ENCODE assay signal across 30 cellular contexts in the genomic region with DNA sequence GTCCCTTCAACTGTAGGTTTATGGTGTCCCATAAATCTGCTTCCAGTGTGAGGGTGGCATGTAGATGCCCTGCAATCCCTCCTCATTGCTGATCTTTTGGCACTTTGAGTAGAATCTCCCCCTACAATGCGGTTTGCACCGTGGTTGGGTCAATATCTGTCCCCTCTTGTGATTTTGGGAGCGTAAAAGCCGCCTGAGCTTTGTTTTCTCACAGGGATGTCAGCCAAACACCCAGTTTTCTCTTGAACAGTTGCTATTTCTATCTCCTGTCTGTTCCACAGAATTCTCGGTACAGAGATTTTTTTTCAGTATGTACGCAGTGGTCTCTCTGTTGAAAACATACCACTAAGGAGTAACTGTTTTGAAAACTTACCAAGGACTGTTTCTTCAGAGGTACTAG. TPM values are rescaled to one million over a fixed set of nuclear protein-coding genes. Genes with fewer than 3 reads are reported as not detected.
DNase-seq lines count a peak whose midpoint lies in the region; ATAC-seq, FAIRE-seq and TF ChIP-seq lines count a peak whose summit lies in the region.
"Had no signal": no experiment of that assay in that cellular context is flagged by ENCODE, and none has a peak within 500 bp of the region (broad histone marks: within the 10 kb centered on the region; RNA-seq: fewer than 3 reads in every experiment).

No MANE protein-coding gene starts in this region.

- DNase-seq in MM.1S (no peak), chondrocyte (ENCODE audit: low spot score) (no peak), left lobe of liver (ENCODE audit: low spot score) (peak; percentile 45), gastrocnemius medialis (no peak), H54 (ENCODE audit: insufficient read length, low spot score) (no peak)
- DNase-seq in activated CD8-positive, alpha-beta memory T cell treated with anti-CD3 and anti-CD28 coated beads for 24 hours: no peak
- DNase-seq in activated T-cell treated with anti-CD3 and anti-CD28 coated beads, Interleukin-2, amount 50 U/mL, for 24 hours: no peak
- DNase-seq: ACHN; activated B cell treated with CpG ODN at 0.5 μM for 24 hours; activated CD4-positive, alpha-beta T cell treated with anti-CD3 and anti-CD28 coated beads, Interleukin-2, amount 50 U/mL, for 1 hour; activated naive CD4-positive, alpha-beta T cell treated with Interleukin-2 at 50 U/mL for 16 hours; colonic mucosa; effector memory CD8-positive, alpha-beta T cell; islet precursor cell; Karpas-422; NCI-H1417 treated with DMSO at 0.1 percent for 48 hours; NCI-H2029 treated with DMSO at 0.1 percent for 48 hours; NCI-H524 treated with DMSO at 0.1 percent for 48 hours; ovary; PC-3; retina; SK-N-SH; stimulated activated CD4-positive, alpha-beta T cell treated with anti-CD3 and anti-CD28 coated beads, Interleukin-2, amount 100 ng/mL, for 24 hours; stimulated activated CD8-positive, alpha-beta memory T cell treated with anti-CD3 and anti-CD28 coated beads, Interleukin-4, amount 100 ng/mL, for 48 hours; thyroid gland had no signal

- H3K9me2 ChIP-seq in MM.1S (replicated peaks; ENCODE audit: insufficient read depth, low read length): no peaks in the 10 kb centered on the region
- H3K9me2 ChIP-seq: SK-N-SH had no signal

- FAIRE-seq in H54 (lab: Jason Lieb, UNC): no peak
- FAIRE-seq: GM12878 had no signal

- no peaks in the 10 kb centered on the region for H4K20me1 ChIP-seq in MM.1S (ENCODE audit: insufficient read depth, low read length)

- H3K4me3 ChIP-seq in MM.1S (ENCODE audit: low read length): no peak overlapping the region
- no peak overlapping the region for H3K4me3 ChIP-seq in gastrocnemius medialis
- H3K4me3 ChIP-seq: adrenal gland, colonic mucosa, GM12878, ovary, thyroid gland had no signal

- H3K27me3 ChIP-seq in MM.1S (replicated peaks; ENCODE audit: insufficient read depth, low read length) (no peaks in the 10 kb centered on the region), gastrocnemius medialis (no peaks in the 10 kb centered on the region)
- H3K27me3 ChIP-seq: adrenal gland, colonic mucosa, ovary, thyroid gland had no signal

- no peaks in the 10 kb centered on the region for H3K9me3 Mint-ChIP-seq in chondrocyte (ENCODE audit: low read depth)
- no peaks in the 10 kb centered on the region for H3K9me3 Mint-ChIP-seq in activated T-cell treated with anti-CD3 and anti-CD28 coated beads, Interleukin-2, amount 50 U/mL, for 24 hours
- H3K9me3 Mint-ChIP-seq: activated B cell treated with CpG ODN at 0.5 μM for 24 hours; effector memory CD8-positive, alpha-beta T cell; natural killer cell treated with Interleukin-12 subunit alpha and Interleukin-12 subunit beta and Interleukin-15 and Interleukin-18, amount 100 ng/mL, for 72 hours; stimulated activated naive CD8-positive, alpha-beta T cell treated with anti-CD3 and anti-CD28 coated beads, Interleukin-15, Interleukin-2, amounts not matched to agents 100 ng/mL and 50 ng/mL, for 24 hours had no signal

- peak overlapping the region; percentile 71 for H3K27ac Mint-ChIP-seq in chondrocyte (ENCODE audit: unreplicated experiment)
- H3K27ac Mint-ChIP-seq in activated T-cell treated with anti-CD3 and anti-CD28 coated beads, Interleukin-2, amount 50 U/mL, for 24 hours: no peak overlapping the region
- H3K27ac Mint-ChIP-seq: activated B cell treated with CpG ODN at 0.5 μM for 24 hours; B cell; stimulated activated naive CD8-positive, alpha-beta T cell treated with anti-CD3 and anti-CD28 coated beads, Interleukin-15, Interleukin-2, amounts not matched to agents 100 ng/mL and 50 ng/mL, for 24 hours had no signal

- H3K4me1 Mint-ChIP-seq in chondrocyte (ENCODE audit: low read depth): peaks cover 30% of the 10 kb centered on the region
- H3K4me1 Mint-ChIP-seq in activated T-cell treated with anti-CD3 and anti-CD28 coated beads, Interleukin-2, amount 50 U/mL, for 24 hours (ENCODE audit: low read depth): peaks cover 74% of the 10 kb centered on the region

- no peaks in the 10 kb centered on the region for H3K27me3 Mint-ChIP-seq in chondrocyte (ENCODE audit: low read depth)
- H3K27me3 Mint-ChIP-seq in activated T-cell treated with anti-CD3 and anti-CD28 coated beads, Interleukin-2, amount 50 U/mL, for 24 hours: no peaks in the 10 kb centered on the region
- H3K27me3 Mint-ChIP-seq: activated B cell treated with CpG ODN at 0.5 μM for 24 hours; B cell; effector memory CD8-positive, alpha-beta T cell; natural killer cell treated with Interleukin-12 subunit alpha and Interleukin-12 subunit beta and Interleukin-15 and Interleukin-18, amount 100 ng/mL, for 72 hours; stimulated activated naive CD8-positive, alpha-beta T cell treated with anti-CD3 and anti-CD28 coated beads, Interleukin-15, Interleukin-2, amounts not matched to agents 100 ng/mL and 50 ng/mL, for 24 hours had no signal

- H3K27ac ChIP-seq in MM.1S (ENCODE audit: low read length) (peak overlapping the region; percentile 79; the same call in 1 of the 2 replicates), gastrocnemius medialis (peak overlapping the region; percentile 84 to 89 (median 87))
- H3K27ac ChIP-seq: adrenal gland, colonic mucosa, thyroid gland had no signal

- peaks cover 53% of the 10 kb centered on the region for H3K4me1 ChIP-seq in MM.1S (ENCODE audit: low read length)
- peaks cover 48 to 75% of the 10 kb centered on the region in 2 donors for H3K4me1 ChIP-seq in gastrocnemius medialis

- no peak overlapping the region for H3K9ac ChIP-seq in MM.1S (ENCODE audit: low read length)
- H3K9ac ChIP-seq: SK-N-SH had no signal

- H3K36me3 ChIP-seq in MM.1S (replicated peaks; ENCODE audit: insufficient read depth, low read length) (no peaks in the 10 kb centered on the region), gastrocnemius medialis (no peaks in the 10 kb centered on the region)
- H3K36me3 ChIP-seq: adrenal gland, colonic mucosa, ovary, thyroid gland had no signal

- TF ChIP-seq POLR2A in gastrocnemius medialis (IDR thresholded peaks at IDR 0.05) (no peak), H54 (IDR thresholded peaks at IDR 0.05; ENCODE audit: low read depth, low read length) (no peak)

- peaks cover 81% of the 10 kb centered on the region for H3K79me2 ChIP-seq in MM.1S (ENCODE audit: low read length)

- H3K9me3 ChIP-seq in MM.1S (replicated peaks; ENCODE audit: insufficient read depth, low read length) (no peaks in the 10 kb centered on the region), gastrocnemius medialis (no peaks in the 10 kb centered on the region)
- H3K9me3 ChIP-seq: adrenal gland, colonic mucosa, ovary, SK-N-SH, thyroid gland had no signal

- no peak overlapping the region for H2AFZ ChIP-seq in MM.1S (ENCODE audit: low read length)

- in situ Hi-C loops in gastrocnemius medialis (cut with MboI; ENCODE audit: low sequenced_read_pairs in 4 of 4): no loop called here

- ATAC-seq in left lobe of liver (peak; percentile 37), gastrocnemius medialis (no peak)
- ATAC-seq: effector memory CD8-positive, alpha-beta T cell; GM12878; natural killer cell treated with Interleukin-12 subunit alpha and Interleukin-12 subunit beta and Interleukin-15 and Interleukin-18, amount 100 ng/mL, for 72 hours; PC-3 had no signal

- no peak for TF ChIP-seq CTCF in MM.1S (IDR thresholded peaks at IDR 0.05; ENCODE audit: low read length)
- no peak for TF ChIP-seq CTCF in chondrocyte (IDR thresholded peaks at IDR 0.05)
- no peak for TF ChIP-seq CTCF in gastrocnemius medialis (IDR thresholded peaks at IDR 0.05 in 4 of 5, conservative IDR thresholded peaks at IDR 0.05 in 1 of 5)

- H3K36me3 Mint-ChIP-seq in chondrocyte (ENCODE audit: low read depth): no peaks in the 10 kb centered on the region
- peaks cover 38% of the 10 kb centered on the region for H3K36me3 Mint-ChIP-seq in activated T-cell treated with anti-CD3 and anti-CD28 coated beads, Interleukin-2, amount 50 U/mL, for 24 hours (ENCODE audit: low read depth)
- H3K36me3 Mint-ChIP-seq: natural killer cell treated with Interleukin-12 subunit alpha and Interleukin-12 subunit beta and Interleukin-15 and Interleukin-18, amount 100 ng/mL, for 72 hours had no signal

- intact Hi-C loops in gastrocnemius medialis (cut with DNase I; ENCODE audit: low total_unique reads): no loop called here

- H3K4me2 ChIP-seq in MM.1S (ENCODE audit: low read depth, low read length): peak overlapping the region; percentile 35; the same call in 1 of the 2 replicates
- H3K4me2 ChIP-seq: SK-N-SH had no signal

- no peak overlapping the region for H3K4me3 Mint-ChIP-seq in chondrocyte (ENCODE audit: unreplicated experiment)
- no peak overlapping the region for H3K4me3 Mint-ChIP-seq in activated T-cell treated with anti-CD3 and anti-CD28 coated beads, Interleukin-2, amount 50 U/mL, for 24 hours
- H3K4me3 Mint-ChIP-seq: activated B cell treated with CpG ODN at 0.5 μM for 24 hours; B cell; effector memory CD8-positive, alpha-beta T cell; natural killer cell treated with Interleukin-12 subunit alpha and Interleukin-12 subunit beta and Interleukin-15 and Interleukin-18, amount 100 ng/mL, for 72 hours; stimulated activated naive CD8-positive, alpha-beta T cell treated with anti-CD3 and anti-CD28 coated beads, Interleukin-15, Interleukin-2, amounts not matched to agents 100 ng/mL and 50 ng/mL, for 24 hours had no signal

- H3F3A ChIP-seq in MM.1S (ENCODE audit: insufficient read depth, low read length): peaks cover 24% of the 10 kb centered on the region

RNA-seq across cellular contexts. Expression of a gene that starts 21.8 kb away (rescaled TPM):
- total RNA-seq in chondrocyte (33.0 to 46.9 TPM (median 42.9 TPM) in 3 replicates), left lobe of liver (29.9 TPM), gastrocnemius medialis (10 to 100 TPM in 3 of 4 donors, 1 to 10 TPM in 1; 9.0 to 18.5 (median 14.5) TPM)

RNA-seq across cellular contexts. Expression of a gene that starts 28.8 kb away (rescaled TPM):
- total RNA-seq in chondrocyte (46.3 to 117 TPM (median 49.4 TPM) in 3 replicates), left lobe of liver (18.5 TPM), gastrocnemius medialis (10 to 100 TPM; 19.1 to 40.0 (median 25.4) TPM)

RNA-seq across cellular contexts. Expression of a gene that starts 35.7 kb away (rescaled TPM):
- total RNA-seq in chondrocyte (92.8 to 118 TPM (median 93.8 TPM) in 3 replicates), left lobe of liver (70.8 TPM), gastrocnemius medialis (10 to 100 TPM; 59.6 to 87.5 (median 76.3) TPM)
